8 cellular contexts compared by ENCODE assay signal in genomic region chr2:87469180-87470151, GRCh38.
DNase-seq lines count a peak whose midpoint lies in the region; ATAC-seq, FAIRE-seq and TF ChIP-seq lines count a peak whose summit lies in the region.
"Not testable (repeated sequence)": the region's sequence is repeated elsewhere in the genome, so short reads cannot be mapped to it uniquely, and the experiment has no call there.

No MANE protein-coding gene starts in this region.

- H3K4me2 ChIP-seq in IMR-90 (ENCODE audit: low read depth, low read length), result peak overlapping the region; percentile 13; the same call in 1 of the 2 replicates
- H3K4me2 ChIP-seq in K562 (ENCODE audit: insufficient read depth, low read length), result not testable (repeated sequence)

- no CpG with 5 or more reads among the region's 19 CpGs for WGBS in IMR-90 (ENCODE audit: extremely low coverage in 2 of 2, insufficient read length in 1 of 2), 2 experiments
- WGBS in K562 (ENCODE audit: insufficient coverage, low coverage, missing lambda C conversion rate), result 43% methylated on average over 12 of the region's 19 CpGs

- intact Hi-C loops in IMR-90 (cut with micrococcal nuclease); K562 (cut with micrococcal nuclease): not testable (repeated sequence)

- peak overlapping the region; percentile 33 for H3K18ac ChIP-seq in IMR-90 (ENCODE audit: low read depth, low read length)

- TF ChIP-seq RAD21 in IMR-90 (IDR thresholded peaks at IDR 0.05; ENCODE audit: low read length); K562 (CRISPR knock-in tag; conservative IDR thresholded peaks at IDR 0.05 in 1 of 2, IDR thresholded peaks at IDR 0.05 in 1 of 2): not testable (repeated sequence)

- peaks cover 14% of the 10 kb centered on the region for H3K4me1 ChIP-seq in IMR-90 (ENCODE audit: control insufficient read depth, insufficient read depth, low read length)
- peaks cover 10 to 12% of the 10 kb centered on the region in 2 experiments; a peak in 4 of 5 replicates for H3K4me1 ChIP-seq in K562 (replicated peaks in 1 of 2; ENCODE audit: control insufficient read depth in 2 of 2, insufficient read depth in 2 of 2, low read length in 2 of 2)

- 0 out of 2 replicates have a peak overlapping the region, but pooled peaks have one; percentile 59 for H3K23ac ChIP-seq in IMR-90 (ENCODE audit: low read depth, low read length)

- DNase-seq in CD1c-positive myeloid dendritic cell (ENCODE audit: extremely low spot score) (peak; percentile 69), IMR-90 (peak; percentile 28), K562 (ENCODE audit: extremely low read depth in 1 of 4, low spot score in 3 of 4) (peak in 3 of 4 experiments; percentile 3 to 17 (median 6)), islet precursor cell (peak; percentile 67)
- DNase-seq in activated CD4-positive, alpha-beta T cell treated with anti-CD3 and anti-CD28 coated beads, Interleukin-2, amount 50 U/mL, for 24 hours (ENCODE audit: low read depth in 1 of 2, low spot score in 1 of 2), result peak; percentile 46 to 58
- peak; percentile 69 for DNase-seq in stimulated activated CD4-positive, alpha-beta T cell treated with anti-CD3 and anti-CD28 coated beads, Interleukin-15, amount 100 ng/mL, for 24 hours

- not testable (repeated sequence) for H3K79me1 ChIP-seq in IMR-90 (ENCODE audit: low read depth in 1 of 2, low read length in 2 of 2)

- not testable (repeated sequence) for H3K4me3 ChIP-seq in IMR-90 (ENCODE audit: insufficient read depth, low read depth, low read length); K562

- not testable (repeated sequence) for BruUV-seq in IMR-90 (replicated peaks; lab: Mats Ljungman, UMichigan); K562 (replicated peaks; lab: Mats Ljungman, UMichigan)

- peak overlapping the region; percentile 55 for H2BK5ac ChIP-seq in IMR-90 (ENCODE audit: low read depth, low read length, poor library complexity, severe bottlenecking)

- not testable (repeated sequence) for H3K36me3 ChIP-seq in IMR-90 (ENCODE audit: control insufficient read depth, insufficient read depth, low read length)
- peaks cover 17% of the 10 kb centered on the region; the same call in 2 of the 3 replicates for H3K36me3 ChIP-seq in K562 (ENCODE audit: control insufficient read depth, insufficient read depth, low read length)

- dilution Hi-C loops in IMR-90 (cut with HindIII; ENCODE audit: low sequenced_read_pairs, unreplicated experiment), result not testable (repeated sequence)

- not testable (repeated sequence) for H3K9ac ChIP-seq in IMR-90 (ENCODE audit: low read depth, low read length)
- peak overlapping the region; percentile 44 to 87 for H3K9ac ChIP-seq in K562 (ENCODE audit: insufficient read depth in 1 of 2, low read depth in 2 of 2, low read length in 2 of 2)

- peak overlapping the region; percentile 41; the same call in 1 of the 2 replicates for H4K91ac ChIP-seq in IMR-90 (ENCODE audit: insufficient read depth, low read depth, low read length)

- H4K5ac ChIP-seq in IMR-90 (ENCODE audit: low read depth, low read length), result peak overlapping the region; percentile 72; the same call in 1 of the 2 replicates

- not testable (repeated sequence) for H3K27me3 ChIP-seq in IMR-90 (ENCODE audit: control insufficient read depth, insufficient read depth, low read length); K562 (ENCODE audit: control insufficient read depth in 2 of 2, insufficient read depth in 2 of 2, low read length in 2 of 2)

- H2AFZ ChIP-seq in IMR-90 (replicated peaks; ENCODE audit: low read length, poor library complexity); K562 (ENCODE audit: low read depth, low read length): not testable (repeated sequence)

- H3K4ac ChIP-seq in IMR-90 (ENCODE audit: low read depth, low read length), result peak overlapping the region; percentile 75

- H2AK9ac ChIP-seq in IMR-90 (replicated peaks; ENCODE audit: low read depth, low read length, poor library complexity), result not testable (repeated sequence)

- peaks cover 62% of the 10 kb centered on the region for H4K20me1 ChIP-seq in IMR-90 (ENCODE audit: insufficient read depth, low read length)
- H4K20me1 ChIP-seq in K562 (replicated peaks; ENCODE audit: control insufficient read depth, insufficient read depth, low read length), result not testable (repeated sequence)

- H3K9me3 ChIP-seq in IMR-90 (ENCODE audit: control insufficient read depth, insufficient read depth, low read length); K562 (replicated peaks; ENCODE audit: control insufficient read depth, insufficient read depth, low read depth, low read length): not testable (repeated sequence)

- CTCF ChIA-PET in IMR-90 (lab: Yijun Ruan, JAX); K562 (lab: Yijun Ruan, JAX; ENCODE audit: low intra/inter-chr PET ratio): not testable (repeated sequence)

- H2BK120ac ChIP-seq in IMR-90 (ENCODE audit: low read depth, low read length), result peak overlapping the region; percentile 54; the same call in 1 of the 2 replicates

- peak overlapping the region; percentile 67; the same call in 1 of the 2 replicates for H2AK5ac ChIP-seq in IMR-90 (ENCODE audit: low read depth, low read length)

- not testable (repeated sequence) for H3K56ac ChIP-seq in IMR-90 (ENCODE audit: extremely low read depth, insufficient read depth, low read length)

- H3K14ac ChIP-seq in IMR-90 (replicated peaks; ENCODE audit: low read depth, low read length), result 0 out of 2 replicates have a peak overlapping the region, but pooled peaks have one; percentile 71

- TF ChIP-seq POLR2A in IMR-90 (IDR thresholded peaks at IDR 0.05; ENCODE audit: low read depth, low read length); K562 (conservative IDR thresholded peaks at IDR 0.05): not testable (repeated sequence)

- peak overlapping the region; percentile 72; a peak in 3 of 4 replicates for H4K8ac ChIP-seq in IMR-90 (ENCODE audit: low read depth in 2 of 2, low read length in 2 of 2)

- ATAC-seq in GM19372 (IDR thresholded peaks at IDR 0.05; ENCODE audit: low read depth, unreplicated experiment) (peak; percentile 40), HG02623 (IDR thresholded peaks at IDR 0.05; ENCODE audit: unreplicated experiment) (peak; percentile 43), IMR-90 (ENCODE audit: low read depth) (peak; percentile 15), K562 (peak; percentile 8)

- H3K27ac ChIP-seq in IMR-90 (ENCODE audit: insufficient read depth, low read length) (peak overlapping the region; percentile 76), K562 (ENCODE audit: extremely low read depth, low read depth, low read length) (peak overlapping the region; percentile 67)

- peak; percentile 62 for FAIRE-seq in K562 (lab: Jason Lieb, UNC)

- not testable (repeated sequence) for TF ChIP-seq CTCF in IMR-90 (conservative IDR thresholded peaks at IDR 0.05; ENCODE audit: low read depth, low read length); K562 (IDR thresholded peaks at IDR 0.05 in 2 of 3, conservative IDR thresholded peaks at IDR 0.05 in 1 of 3; ENCODE audit: insufficient read depth in 2 of 3, low read depth in 1 of 3, low read length in 3 of 3)

- not testable (repeated sequence) for H2BK20ac ChIP-seq in IMR-90 (ENCODE audit: low read depth, low read length)

- H3K79me2 ChIP-seq in K562 (ENCODE audit: control insufficient read depth, insufficient read depth, low read length), result peaks cover 71% of the 10 kb centered on the region

- POLR2A ChIA-PET in IMR-90 (lab: Charles Lee; ENCODE audit: unreplicated experiment), result not testable (repeated sequence)
- POLR2A ChIA-PET in K562 (lab: Yijun Ruan, JAX), result interaction anchor here (0.6 kb wide), 1 partner anchor 546 kb away, joined by 3 read pairs; no protein-coding TSS in a partner anchor

- TF ChIP-seq EP300 in K562 (IDR thresholded peaks at IDR 0.05; ENCODE audit: low read length), result not testable (repeated sequence)

- H3K9me1 ChIP-seq in IMR-90 (ENCODE audit: insufficient read depth, low read length); K562 (ENCODE audit: control insufficient read depth, insufficient read depth, low read length): not testable (repeated sequence)

- in situ Hi-C loops in IMR-90 (cut with MboI; ENCODE audit: low sequenced_read_pairs); K562 (cut with MboI): not testable (repeated sequence)

- peak overlapping the region; percentile 74; the same call in 1 of the 3 replicates for H2BK15ac ChIP-seq in IMR-90 (ENCODE audit: low read depth, low read length)

TF ChIP-seq in K562, 482 proteins besides CTCF, POLR2A, EP300 and RAD21:
- TF ChIP-seq SRF (CRISPR knock-in tag; IDR thresholded peaks at IDR 0.05), result peak in 1 of 2 experiments; percentile 74; a peak in 2 of 4 replicates

Comparison
In these comparisons a context has a peak if more than half of its experiments do, and no peak if none do; other contexts are left out.
1. DNase-seq: peak in every context shown above with its lines; median percentile 69 in CD1c-positive myeloid dendritic cell; 69 in stimulated activated CD4-positive, alpha-beta T cell treated with anti-CD3 and anti-CD28 coated beads, Interleukin-15, amount 100 ng/mL, for 24 hours; 67 in islet precursor cell; 52 in activated CD4-positive, alpha-beta T cell treated with anti-CD3 and anti-CD28 coated beads, Interleukin-2, amount 50 U/mL, for 24 hours; 28 in IMR-90; 6 in K562.